8 cellular contexts compared by ENCODE assay signal in the genomic region with DNA sequence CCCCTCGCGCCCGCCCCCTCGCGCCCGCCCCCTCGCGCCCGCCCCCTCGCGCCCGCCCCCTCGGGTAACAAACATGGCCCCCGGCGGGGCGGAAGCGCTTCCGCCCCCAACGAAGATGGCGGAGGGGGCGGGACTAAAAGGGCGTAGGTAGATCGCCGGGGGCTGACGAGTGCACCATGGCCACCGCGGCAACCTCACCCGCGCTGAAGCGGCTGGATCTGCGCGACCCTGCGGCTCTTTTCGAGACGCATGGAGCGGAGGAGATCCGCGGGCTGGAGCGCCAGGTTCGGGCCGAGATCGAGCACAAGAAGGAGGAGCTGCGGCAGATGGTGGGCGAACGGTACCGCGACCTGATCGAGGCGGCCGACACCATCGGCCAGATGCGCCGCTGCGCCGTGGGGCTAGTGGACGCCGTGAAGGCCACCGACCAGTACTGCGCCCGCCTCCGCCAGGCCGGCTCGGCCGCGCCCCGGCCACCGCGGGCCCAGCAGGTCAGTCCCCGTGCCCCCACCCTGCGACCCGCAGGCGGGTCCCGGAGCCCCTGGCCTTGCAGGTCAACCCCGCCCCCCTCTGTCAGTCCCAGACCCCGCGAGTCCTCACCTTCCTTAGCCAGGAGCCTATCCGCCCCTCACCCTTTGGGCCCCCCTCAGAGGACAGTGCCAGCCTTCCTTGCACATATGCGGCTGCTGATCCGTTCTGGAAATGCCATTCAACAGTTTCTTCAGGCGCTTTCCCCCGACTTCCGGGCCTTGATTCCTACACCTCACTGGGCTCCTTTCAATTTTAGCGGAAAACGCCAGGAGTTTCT. TPM values are rescaled to one million over a fixed set of nuclear protein-coding genes. Genes with fewer than 3 reads are reported as not detected.
A peak's percentile ranks its signal among the peaks of the same experiment; 100 is the strongest.
DNase-seq lines count a peak whose midpoint lies in the region; ATAC-seq, FAIRE-seq and TF ChIP-seq lines count a peak whose summit lies in the region.

A gene with protein sequence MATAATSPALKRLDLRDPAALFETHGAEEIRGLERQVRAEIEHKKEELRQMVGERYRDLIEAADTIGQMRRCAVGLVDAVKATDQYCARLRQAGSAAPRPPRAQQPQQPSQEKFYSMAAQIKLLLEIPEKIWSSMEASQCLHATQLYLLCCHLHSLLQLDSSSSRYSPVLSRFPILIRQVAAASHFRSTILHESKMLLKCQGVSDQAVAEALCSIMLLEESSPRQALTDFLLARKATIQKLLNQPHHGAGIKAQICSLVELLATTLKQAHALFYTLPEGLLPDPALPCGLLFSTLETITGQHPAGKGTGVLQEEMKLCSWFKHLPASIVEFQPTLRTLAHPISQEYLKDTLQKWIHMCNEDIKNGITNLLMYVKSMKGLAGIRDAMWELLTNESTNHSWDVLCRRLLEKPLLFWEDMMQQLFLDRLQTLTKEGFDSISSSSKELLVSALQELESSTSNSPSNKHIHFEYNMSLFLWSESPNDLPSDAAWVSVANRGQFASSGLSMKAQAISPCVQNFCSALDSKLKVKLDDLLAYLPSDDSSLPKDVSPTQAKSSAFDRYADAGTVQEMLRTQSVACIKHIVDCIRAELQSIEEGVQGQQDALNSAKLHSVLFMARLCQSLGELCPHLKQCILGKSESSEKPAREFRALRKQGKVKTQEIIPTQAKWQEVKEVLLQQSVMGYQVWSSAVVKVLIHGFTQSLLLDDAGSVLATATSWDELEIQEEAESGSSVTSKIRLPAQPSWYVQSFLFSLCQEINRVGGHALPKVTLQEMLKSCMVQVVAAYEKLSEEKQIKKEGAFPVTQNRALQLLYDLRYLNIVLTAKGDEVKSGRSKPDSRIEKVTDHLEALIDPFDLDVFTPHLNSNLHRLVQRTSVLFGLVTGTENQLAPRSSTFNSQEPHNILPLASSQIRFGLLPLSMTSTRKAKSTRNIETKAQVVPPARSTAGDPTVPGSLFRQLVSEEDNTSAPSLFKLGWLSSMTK (plus strand): TSS at position 162 of the 808 bp plus-strand sequence. CDS start 15 bp downstream, at position 177.

- no peak for TF ChIP-seq CTCF in kidney (IDR thresholded peaks at IDR 0.05; ENCODE audit: borderline replicate concordance, extremely low read depth, insufficient read depth)

- ATAC-seq in GM18870 (IDR thresholded peaks at IDR 0.05; ENCODE audit: unreplicated experiment): peak; percentile 39
- peak; percentile 63 for ATAC-seq in HG03135 (IDR thresholded peaks at IDR 0.05; ENCODE audit: unreplicated experiment)
- peak; percentile 81 to 82 for ATAC-seq in activated CD4-positive, CD25-positive, alpha-beta regulatory T cell treated with anti-CD3 and anti-CD28 coated beads, Interleukin-2, amount 50 U/mL, for 24 hours

- H3K4me1 ChIP-seq in kidney (ENCODE audit: control insufficient read depth in 1 of 2, insufficient read depth in 1 of 2, low read depth in 1 of 2, low read length in 2 of 2): peaks cover 4 to 5% of the 10 kb centered on the region in 2 donors

- no peaks in the 10 kb centered on the region for H3K9me3 ChIP-seq in kidney (ENCODE audit: control insufficient read depth in 1 of 2, low read length in 2 of 2)

- in situ Hi-C loops in ACHN (cut with HindIII; ENCODE audit: low pct_ligation_motif_present, low pct_unique_long_range_greater_than_20kb, low sequenced_read_pairs): no loop called here

- DNase-seq in ACHN (peak; percentile 90), NCI-H345 treated with DMSO at 0.1 percent for 48 hours (lab: John Stamatoyannopoulos, UW; ENCODE audit: unreplicated experiment) (peak; percentile 75), kidney (peak; percentile 92)
- DNase-seq in central memory CD4-positive, alpha-beta T cell: peak; percentile 77
- peak; percentile 40 to 76 (median 74) for DNase-seq in stimulated activated CD4-positive, alpha-beta T cell treated with anti-CD3 and anti-CD28 coated beads, Interleukin-12 subunit alpha, Interleukin-12 subunit beta, amount 100 ng/mL, for 48 hours (ENCODE audit: low read depth in 2 of 3, low spot score in 1 of 3)

- H3K27ac ChIP-seq in kidney (ENCODE audit: low read depth in 2 of 2, low read length in 2 of 2): peak within 1 kb of the TSS; percentile 81 to 88

- peak within 1 kb of the TSS; percentile 76 to 84 for H3K4me3 ChIP-seq in kidney (ENCODE audit: low read length in 2 of 2)

- H3K36me3 ChIP-seq in kidney (ENCODE audit: control insufficient read depth in 1 of 2, insufficient read depth in 2 of 2, low read length in 2 of 2): peaks cover 15 to 18% of the 10 kb centered on the region in 2 donors

- intact Hi-C loops in kidney (cut with DNase I): loop anchor here (10.0 kb wide), 1 partner anchor 52 kb away; no protein-coding TSS in a partner anchor

- H3K9ac ChIP-seq in kidney (ENCODE audit: low read length in 2 of 2): peak within 1 kb of the TSS; percentile 26 to 83

- no peak for FAIRE-seq in kidney (lab: Jason Lieb, UNC)

RNA-seq across cellular contexts. Expression of the gene that starts here (rescaled TPM):
- 41.6 TPM for total RNA-seq in kidney
- 28.2 TPM for polyA plus RNA-seq in kidney (ENCODE audit: insufficient read depth, low read depth, low replicate concordance)

Comparison
In these comparisons a context has a peak if more than half of its experiments do, and no peak if none do; other contexts are left out.
1. Peak in every context shown above with its lines: DNase-seq, ATAC-seq, H3K4me3 ChIP-seq and H3K27ac ChIP-seq.